ENCODE assay signal across 7 cellular contexts in the genomic region with DNA sequence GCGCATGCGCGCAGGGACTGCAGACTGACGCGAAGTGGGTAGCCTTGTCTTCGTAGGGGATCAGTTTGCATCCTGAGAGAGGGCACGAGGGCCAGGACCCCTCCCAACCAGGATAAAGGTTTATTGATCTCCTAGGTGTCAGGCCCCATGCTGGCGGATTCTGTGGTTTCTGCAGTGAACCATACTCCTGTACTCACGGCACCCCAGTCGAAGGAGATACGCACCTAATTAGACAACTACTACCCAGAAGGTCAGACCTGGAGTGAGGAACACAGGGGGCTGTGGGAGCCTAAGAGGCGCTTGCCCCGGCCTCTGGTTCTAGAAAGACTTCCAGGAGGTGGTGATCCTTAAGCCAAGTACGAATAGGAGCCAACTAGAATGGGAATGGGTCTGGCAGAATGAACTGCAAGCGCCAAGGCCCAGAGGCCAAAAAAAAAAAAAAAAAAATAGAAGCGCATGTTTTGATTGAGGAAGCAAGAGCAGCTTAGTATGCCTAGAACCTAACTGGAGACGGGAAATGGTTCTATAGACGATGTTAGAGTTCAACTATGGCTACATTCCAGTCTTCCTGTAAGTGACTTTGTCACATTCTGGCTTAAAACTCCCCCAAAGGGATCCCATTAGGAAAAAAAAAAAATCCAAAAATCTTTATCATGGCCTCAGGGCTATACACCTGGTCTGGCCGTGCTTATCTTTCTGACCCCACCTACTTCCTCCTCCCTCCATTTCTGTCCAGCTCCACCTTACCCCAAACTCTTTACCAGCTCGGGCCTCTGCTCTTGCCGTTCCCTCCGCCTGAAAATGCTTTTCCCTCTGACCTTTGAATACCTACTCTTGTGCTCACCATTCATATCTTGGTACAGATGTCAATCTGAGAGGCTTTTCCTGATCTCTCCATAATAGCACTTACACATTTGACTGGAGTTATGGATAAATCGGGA. TPM values are rescaled to one million over a fixed set of nuclear protein-coding genes. Genes with fewer than 3 reads are reported as not detected.
DNase-seq lines count a peak whose midpoint lies in the region; ATAC-seq and TF ChIP-seq lines count a peak whose summit lies in the region.

No MANE protein-coding gene starts in this region.

- peak overlapping the region; percentile 96 for H3K9ac ChIP-seq in Karpas-422 (ENCODE audit: low read length)

- H3K27ac ChIP-seq in Karpas-422 (ENCODE audit: low read length): peak overlapping the region; percentile 93
- peak overlapping the region; percentile 98 for H3K27ac ChIP-seq in left ventricle myocardium inferior (replicated peaks)

- H3K4me1 ChIP-seq in Karpas-422 (ENCODE audit: low read length): peaks cover 27% of the 10 kb centered on the region
- peaks cover 27% of the 10 kb centered on the region for H3K4me1 ChIP-seq in left ventricle myocardium inferior

- H3K9me3 ChIP-seq in Karpas-422 (ENCODE audit: low read length): no peaks in the 10 kb centered on the region
- H3K9me3 ChIP-seq in left ventricle myocardium inferior (replicated peaks): no peaks in the 10 kb centered on the region

- peak overlapping the region; percentile 33; the same call in 1 of the 2 replicates for H2AFZ ChIP-seq in Karpas-422 (ENCODE audit: low read length)

- H3K79me2 ChIP-seq in Karpas-422 (ENCODE audit: low read length): peaks cover 48% of the 10 kb centered on the region

- H3K36me3 Mint-ChIP-seq in activated T-helper 1 cell treated with anti-CD3 and anti-CD28 coated beads, Interleukin-12 subunit alpha, Interleukin-12 subunit beta, Interleukin-2, Interleukin-4 antibody, amounts not matched to agents 30 ng/mL and 10 ng/mL and 1 ng/mL, durations not matched to agents 14 hours and 24 hours and 36 hours (ENCODE audit: low read depth): no peaks in the 10 kb centered on the region

- peaks cover 31% of the 10 kb centered on the region for H3K4me1 Mint-ChIP-seq in activated T-helper 1 cell treated with anti-CD3 and anti-CD28 coated beads, Interleukin-12 subunit alpha, Interleukin-12 subunit beta, Interleukin-2, Interleukin-4 antibody, amounts not matched to agents 30 ng/mL and 10 ng/mL and 1 ng/mL, durations not matched to agents 14 hours and 24 hours and 36 hours (ENCODE audit: low read depth)

- H3K27me3 Mint-ChIP-seq in activated T-helper 1 cell treated with anti-CD3 and anti-CD28 coated beads, Interleukin-12 subunit alpha, Interleukin-12 subunit beta, Interleukin-2, Interleukin-4 antibody, amounts not matched to agents 30 ng/mL and 10 ng/mL and 1 ng/mL, durations not matched to agents 14 hours and 24 hours and 36 hours (ENCODE audit: insufficient read depth): no peaks in the 10 kb centered on the region

- no peaks in the 10 kb centered on the region for H3K36me3 ChIP-seq in Karpas-422 (ENCODE audit: insufficient read depth, low read length)
- no peaks in the 10 kb centered on the region for H3K36me3 ChIP-seq in left ventricle myocardium inferior

- H3K9me2 ChIP-seq in Karpas-422 (replicated peaks; ENCODE audit: insufficient read depth, low read length): no peaks in the 10 kb centered on the region

- peak overlapping the region; percentile 98 for H3K4me3 Mint-ChIP-seq in activated T-helper 1 cell treated with anti-CD3 and anti-CD28 coated beads, Interleukin-12 subunit alpha, Interleukin-12 subunit beta, Interleukin-2, Interleukin-4 antibody, amounts not matched to agents 30 ng/mL and 10 ng/mL and 1 ng/mL, durations not matched to agents 14 hours and 24 hours and 36 hours

- H3K9me3 Mint-ChIP-seq in activated T-helper 1 cell treated with anti-CD3 and anti-CD28 coated beads, Interleukin-12 subunit alpha, Interleukin-12 subunit beta, Interleukin-2, Interleukin-4 antibody, amounts not matched to agents 30 ng/mL and 10 ng/mL and 1 ng/mL, durations not matched to agents 14 hours and 24 hours and 36 hours: no peaks in the 10 kb centered on the region

- ATAC-seq in GM21723 (IDR thresholded peaks at IDR 0.05; ENCODE audit: unreplicated experiment): no peak

- no peak for TF ChIP-seq CTCF in left ventricle myocardium inferior (IDR thresholded peaks at IDR 0.05; ENCODE audit: borderline replicate concordance)

- H4K20me1 ChIP-seq in Karpas-422 (ENCODE audit: insufficient read depth, low read depth, low read length): no peaks in the 10 kb centered on the region

- intact Hi-C loops in activated T-helper 1 cell treated with anti-CD3 and anti-CD28 coated beads, Interleukin-12 subunit alpha, Interleukin-12 subunit beta, Interleukin-2, Interleukin-4 antibody, amounts not matched to agents 30 ng/mL and 10 ng/mL and 1 ng/mL, durations not matched to agents 14 hours and 24 hours and 36 hours (cut with micrococcal nuclease): loop anchor here (1.0 kb wide), 1 partner anchor 20 kb away; no protein-coding TSS in a partner anchor
- intact Hi-C loops in left ventricle myocardium inferior (cut with micrococcal nuclease): no loop called here

- peak overlapping the region; percentile 99 for H3K27ac Mint-ChIP-seq in activated T-helper 1 cell treated with anti-CD3 and anti-CD28 coated beads, Interleukin-12 subunit alpha, Interleukin-12 subunit beta, Interleukin-2, Interleukin-4 antibody, amounts not matched to agents 30 ng/mL and 10 ng/mL and 1 ng/mL, durations not matched to agents 14 hours and 24 hours and 36 hours

- DNase-seq in Karpas-422 (peak; percentile 56), left ventricle myocardium inferior (no peak), D341Med (ENCODE audit: low spot score) (no peak), NOMO-1 treated with dmso at 0.1 percent for 144 hours (lab: John Stamatoyannopoulos, UW; ENCODE audit: unreplicated experiment) (no peak)
- DNase-seq in activated T-helper 1 cell treated with anti-CD3 and anti-CD28 coated beads, Interleukin-12 subunit alpha, Interleukin-12 subunit beta, Interleukin-2, Interleukin-4 antibody, amounts not matched to agents 30 ng/mL and 10 ng/mL and 1 ng/mL, durations not matched to agents 14 hours and 24 hours and 36 hours (ENCODE audit: low spot score): peak; percentile 78
- DNase-seq in stimulated activated CD4-positive, alpha-beta T cell treated with anti-CD3 and anti-CD28 coated beads, TNF-alpha, amount 100 ng/mL, for 48 hours (ENCODE audit: low read depth in 3 of 3): peak in 2 of 3 donors; percentile 78 to 80

- no peaks in the 10 kb centered on the region for H3K27me3 ChIP-seq in Karpas-422 (ENCODE audit: low read length)
- H3K27me3 ChIP-seq in left ventricle myocardium inferior (ENCODE audit: low read depth): no peaks in the 10 kb centered on the region

- H3K4me3 ChIP-seq in Karpas-422 (ENCODE audit: low read length): peak overlapping the region; percentile 91
- peak overlapping the region; percentile 86 for H3K4me3 ChIP-seq in left ventricle myocardium inferior

- peak overlapping the region; percentile 91 for H3K4me2 ChIP-seq in Karpas-422 (ENCODE audit: low read depth, low read length, poor library complexity, severe bottlenecking)

RNA-seq across cellular contexts. Expression of gene ZNF428, which starts 0.9 kb away (rescaled TPM):
- 37.9 and 94.7 TPM in 2 replicates for total RNA-seq in Karpas-422 (2014; rRNA removed; shearing (Covaris generic); ENCODE audit: low replicate concordance)
- 17.9 and 20.3 TPM in 2 replicates for total RNA-seq in activated T-helper 1 cell treated with anti-CD3 and anti-CD28 coated beads, Interleukin-12 subunit alpha, Interleukin-12 subunit beta, Interleukin-2, Interleukin-4 antibody, amounts not matched to agents 30 ng/mL and 10 ng/mL and 1 ng/mL, durations not matched to agents 14 hours and 24 hours and 36 hours
- 32.3 TPM for total RNA-seq in left ventricle myocardium inferior

RNA-seq across cellular contexts. Expression of gene SRRM5, which starts 8.4 kb away (rescaled TPM):
- total RNA-seq in Karpas-422 (2014; rRNA removed; shearing (Covaris generic); ENCODE audit: low replicate concordance): not detected in 2 replicates
- 0.10 and 0.13 TPM in 2 replicates for total RNA-seq in activated T-helper 1 cell treated with anti-CD3 and anti-CD28 coated beads, Interleukin-12 subunit alpha, Interleukin-12 subunit beta, Interleukin-2, Interleukin-4 antibody, amounts not matched to agents 30 ng/mL and 10 ng/mL and 1 ng/mL, durations not matched to agents 14 hours and 24 hours and 36 hours
- total RNA-seq in left ventricle myocardium inferior: 0.30 TPM

RNA-seq across cellular contexts. Expression of gene CADM4, which starts 19.3 kb away (rescaled TPM):
- total RNA-seq in Karpas-422 (2014; rRNA removed; shearing (Covaris generic); ENCODE audit: low replicate concordance): not detected in 2 replicates
- total RNA-seq in activated T-helper 1 cell treated with anti-CD3 and anti-CD28 coated beads, Interleukin-12 subunit alpha, Interleukin-12 subunit beta, Interleukin-2, Interleukin-4 antibody, amounts not matched to agents 30 ng/mL and 10 ng/mL and 1 ng/mL, durations not matched to agents 14 hours and 24 hours and 36 hours: 0.32 and 0.39 TPM in 2 replicates
- total RNA-seq in left ventricle myocardium inferior: 6.9 TPM

RNA-seq across cellular contexts. Expression of gene ZNF576, which starts 23.9 kb away (rescaled TPM):
- total RNA-seq in Karpas-422 (2014; rRNA removed; shearing (Covaris generic); ENCODE audit: low replicate concordance): 6.2 and 9.1 TPM in 2 replicates
- 17.3 and 18.6 TPM in 2 replicates for total RNA-seq in activated T-helper 1 cell treated with anti-CD3 and anti-CD28 coated beads, Interleukin-12 subunit alpha, Interleukin-12 subunit beta, Interleukin-2, Interleukin-4 antibody, amounts not matched to agents 30 ng/mL and 10 ng/mL and 1 ng/mL, durations not matched to agents 14 hours and 24 hours and 36 hours
- 11.3 TPM for total RNA-seq in left ventricle myocardium inferior

RNA-seq across cellular contexts. Expression of gene IRGQ, which starts 24.4 kb away (rescaled TPM):
- 10.1 and 10.8 TPM in 2 replicates for total RNA-seq in Karpas-422 (2014; rRNA removed; shearing (Covaris generic); ENCODE audit: low replicate concordance)
- 33.5 and 34.9 TPM in 2 replicates for total RNA-seq in activated T-helper 1 cell treated with anti-CD3 and anti-CD28 coated beads, Interleukin-12 subunit alpha, Interleukin-12 subunit beta, Interleukin-2, Interleukin-4 antibody, amounts not matched to agents 30 ng/mL and 10 ng/mL and 1 ng/mL, durations not matched to agents 14 hours and 24 hours and 36 hours
- total RNA-seq in left ventricle myocardium inferior: 26.1 TPM

Comparison
In these comparisons a context has a peak if more than half of its experiments do, and no peak if none do; other contexts are left out.
1. DNase-seq: peak in Karpas-422 (single experiment), activated T-helper 1 cell treated with anti-CD3 and anti-CD28 coated beads, Interleukin-12 subunit alpha, Interleukin-12 subunit beta, Interleukin-2, Interleukin-4 antibody, amounts not matched to agents 30 ng/mL and 10 ng/mL and 1 ng/mL, durations not matched to agents 14 hours and 24 hours and 36 hours (single experiment) and stimulated activated CD4-positive, alpha-beta T cell treated with anti-CD3 and anti-CD28 coated beads, TNF-alpha, amount 100 ng/mL, for 48 hours (2 of 3); none in left ventricle myocardium inferior (single experiment), D341Med (single experiment) and NOMO-1 treated with dmso at 0.1 percent for 144 hours (single experiment).